9 cellular contexts compared by ENCODE assay signal in genomic region chr16:72371307-72372081, GRCh38.
DNase-seq lines count a peak whose midpoint lies in the region; ATAC-seq and TF ChIP-seq lines count a peak whose summit lies in the region.
"Had no signal": no experiment of that assay in that cellular context is flagged by ENCODE, and none has a peak within 500 bp of the region (broad histone marks: within the 10 kb centered on the region; RNA-seq: fewer than 3 reads in every experiment).

No MANE protein-coding gene starts in this region.

- H3K4me3 Mint-ChIP-seq in endothelial cell (ENCODE audit: unreplicated experiment) (no peak overlapping the region), neural progenitor cell (no peak overlapping the region)

- peaks cover 13% of the 10 kb centered on the region for H3F3A ChIP-seq in neural progenitor cell (ENCODE audit: low read depth)

- TF ChIP-seq EP300 in upper lobe of left lung (IDR thresholded peaks at IDR 0.05): no peak

- no peak for TF ChIP-seq POLR2A in upper lobe of left lung (IDR thresholded peaks at IDR 0.05)

- intact Hi-C loops in dorsolateral prefrontal cortex (cut with DNase I): no loop called here

- H3K27ac ChIP-seq in neural progenitor cell (no peak overlapping the region), dorsolateral prefrontal cortex (no peak overlapping the region), upper lobe of left lung (no peak overlapping the region)

- peak overlapping the region; percentile 37 for H3K4me2 ChIP-seq in neural progenitor cell

- H3K36me3 ChIP-seq in neural progenitor cell: no peaks in the 10 kb centered on the region
- H3K36me3 ChIP-seq in upper lobe of left lung: no peaks in the 10 kb centered on the region

- no peaks in the 10 kb centered on the region for H3K27me3 ChIP-seq in neural progenitor cell
- H3K27me3 ChIP-seq in dorsolateral prefrontal cortex: no peaks in the 10 kb centered on the region
- no peaks in the 10 kb centered on the region for H3K27me3 ChIP-seq in upper lobe of left lung

- H3K27me3 Mint-ChIP-seq in endothelial cell (ENCODE audit: unreplicated experiment): no peaks in the 10 kb centered on the region
- no peaks in the 10 kb centered on the region for H3K27me3 Mint-ChIP-seq in neural progenitor cell (ENCODE audit: insufficient read depth, low read depth)

- H3K9ac ChIP-seq in neural progenitor cell: no peak overlapping the region

- H3K4me1 Mint-ChIP-seq in endothelial cell (ENCODE audit: unreplicated experiment): peaks cover 15% of the 10 kb centered on the region
- H3K4me1 Mint-ChIP-seq in neural progenitor cell: peaks cover 5% of the 10 kb centered on the region

- H3K36me3 Mint-ChIP-seq in endothelial cell (ENCODE audit: low read depth, unreplicated experiment) (no peaks in the 10 kb centered on the region), neural progenitor cell (peaks cover 6% of the 10 kb centered on the region)

- DNase-seq in EL (peak; percentile 45), NCI-H2227 (lab: John Stamatoyannopoulos, UW; ENCODE audit: unreplicated experiment) (peak; percentile 48), endothelial cell (ENCODE audit: low spot score) (peak; percentile 5), neural progenitor cell (ENCODE audit: low spot score) (peak; percentile 83), dorsolateral prefrontal cortex (no peak), upper lobe of left lung (no peak)
- no peak for DNase-seq in activated effector memory CD4-positive, alpha-beta T cell treated with anti-CD3 and anti-CD28 coated beads, Interleukin-2, amount 50 U/mL, for 16 hours
- DNase-seq in activated CD4-positive, CD25-positive, alpha-beta regulatory T cell (lab: John Stamatoyannopoulos, UW): no peak
- DNase-seq: NCI-H1436 had no signal

- no peaks in the 10 kb centered on the region for H3K9me3 Mint-ChIP-seq in endothelial cell (ENCODE audit: unreplicated experiment)
- H3K9me3 Mint-ChIP-seq in neural progenitor cell: peaks cover 9% of the 10 kb centered on the region

- no peaks in the 10 kb centered on the region for H3K79me2 ChIP-seq in neural progenitor cell (ENCODE audit: low read depth)

- no peak for TF ChIP-seq CTCF in endothelial cell (IDR thresholded peaks at IDR 0.05; ENCODE audit: unreplicated experiment)
- no peak for TF ChIP-seq CTCF in neural progenitor cell (IDR thresholded peaks at IDR 0.05)
- no peak for TF ChIP-seq CTCF in dorsolateral prefrontal cortex (IDR thresholded peaks at IDR 0.05 in 54 of 56, conservative IDR thresholded peaks at IDR 0.05 in 2 of 56; ENCODE audit: low read depth in 1 of 56, partially characterized antibody in 56 of 56)
- TF ChIP-seq CTCF in upper lobe of left lung (IDR thresholded peaks at IDR 0.05): no peak

- H3K9me3 ChIP-seq in neural progenitor cell (ENCODE audit: low read depth): no peaks in the 10 kb centered on the region
- peaks cover 0 to 1% (median 0%) of the 10 kb centered on the region in 4 donors for H3K9me3 ChIP-seq in upper lobe of left lung

- ATAC-seq in upper lobe of left lung (ENCODE audit: low FRiP score in 2 of 2): no peak

- H3K27ac Mint-ChIP-seq in endothelial cell (ENCODE audit: unreplicated experiment): no peak overlapping the region
- H3K27ac Mint-ChIP-seq in neural progenitor cell: no peak overlapping the region

- H3K4me1 ChIP-seq in neural progenitor cell (peaks cover 54% of the 10 kb centered on the region), upper lobe of left lung (peaks cover 0 to 4% (median 0%) of the 10 kb centered on the region in 4 donors)

- peaks cover 21% of the 10 kb centered on the region for H4K20me1 ChIP-seq in neural progenitor cell (ENCODE audit: low read depth)

- no peak overlapping the region for H3K4me3 ChIP-seq in neural progenitor cell
- no peak overlapping the region for H3K4me3 ChIP-seq in dorsolateral prefrontal cortex
- H3K4me3 ChIP-seq in upper lobe of left lung: no peak overlapping the region

- WGBS in upper lobe of left lung, 2 donors: 44 to 54% methylated on average over 10 of the region's 10 CpGs

- H2AFZ ChIP-seq in neural progenitor cell (replicated peaks): no peak overlapping the region

Comparison
In these comparisons a context has a peak if more than half of its experiments do, and no peak if none do; other contexts are left out.
1. DNase-seq: peak in EL (single experiment), NCI-H2227 (single experiment), endothelial cell (single experiment) and neural progenitor cell (single experiment); none in dorsolateral prefrontal cortex (0 of 10), activated effector memory CD4-positive, alpha-beta T cell treated with anti-CD3 and anti-CD28 coated beads, Interleukin-2, amount 50 U/mL, for 16 hours (single experiment), upper lobe of left lung (0 of 2) and activated CD4-positive, CD25-positive, alpha-beta regulatory T cell (0 of 4).